Comparison of ENCODE assay signal across 8 cellular contexts in the genomic region with DNA sequence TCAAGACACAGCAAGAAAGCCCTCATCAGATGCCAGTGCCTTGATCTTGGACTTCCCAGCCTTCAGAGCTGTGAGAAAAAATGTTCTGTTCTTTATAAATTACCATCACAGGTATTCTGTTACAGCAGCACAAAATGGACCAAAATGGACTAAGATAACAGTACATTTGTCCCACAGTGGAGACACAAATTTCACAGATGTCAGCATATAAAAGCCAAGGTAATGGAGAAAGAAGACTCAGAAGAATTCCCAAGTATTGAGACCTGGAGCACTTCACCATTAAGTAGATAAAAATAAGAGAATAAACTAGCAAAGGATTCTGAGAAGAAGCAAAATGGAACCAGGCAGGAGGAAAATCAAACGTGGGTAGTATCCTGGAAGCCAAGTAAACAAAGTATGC.
"Had no signal": no experiment of that assay in that cellular context is flagged by ENCODE, and none has a peak within 500 bp of the region (broad histone marks: within the 10 kb centered on the region; RNA-seq: fewer than 3 reads in every experiment).

No MANE protein-coding gene starts in this region.

- FAIRE-seq: G401.6, GM12878, GM12891, GM12892, GM18507, GM19239 had no signal

- DNase-seq: GDM1, GF-D8 had no signal

- H3K4me3 ChIP-seq: GM12878 had no signal

- ATAC-seq: GM12878 had no signal
